8 cellular contexts compared by ENCODE assay signal in the genomic region with DNA sequence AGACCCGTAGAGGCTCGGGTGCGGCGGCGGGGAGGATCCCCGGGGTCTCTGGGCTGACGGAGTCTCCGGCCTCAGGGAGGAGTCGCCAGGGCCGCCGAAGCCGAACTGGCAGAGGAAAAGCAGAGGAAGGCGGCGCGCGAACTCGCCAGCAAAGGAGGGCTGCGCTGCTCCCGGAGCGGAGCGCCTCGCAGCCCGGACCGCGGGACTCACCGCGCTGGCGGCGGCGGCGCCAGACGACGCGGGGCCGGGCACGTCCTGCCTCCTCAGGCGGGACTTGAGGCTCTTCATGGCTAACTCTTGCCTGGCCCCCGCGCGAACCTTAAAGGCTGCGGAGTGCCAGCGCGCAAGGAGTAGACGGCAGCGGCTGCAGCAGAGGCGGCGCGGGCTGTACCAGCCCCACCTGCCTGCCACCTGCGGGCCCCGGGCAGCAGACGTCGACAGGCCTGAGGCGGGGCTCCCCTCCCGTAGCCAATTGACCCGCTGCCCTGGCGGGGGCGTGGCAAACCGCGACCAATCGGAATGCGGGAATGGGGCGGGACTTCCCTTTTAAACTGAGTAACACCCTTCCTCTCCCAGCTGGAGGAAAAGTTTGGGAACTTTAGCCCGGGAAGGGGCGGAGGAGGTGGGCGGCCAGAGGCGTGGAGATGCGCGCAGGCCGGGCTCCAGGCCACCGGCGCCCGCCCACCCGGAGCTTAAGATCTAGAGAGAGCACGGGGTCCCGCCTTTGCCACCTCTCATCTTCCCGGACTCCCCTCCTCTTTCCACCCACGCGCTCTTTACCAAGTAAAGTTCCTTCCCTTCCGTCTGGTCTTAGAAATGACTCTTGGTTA. TPM values are rescaled to one million over a fixed set of nuclear protein-coding genes. Genes with fewer than 3 reads are reported as not detected.
DNase-seq lines count a peak whose midpoint lies in the region; ATAC-seq and TF ChIP-seq lines count a peak whose summit lies in the region.

A gene with protein sequence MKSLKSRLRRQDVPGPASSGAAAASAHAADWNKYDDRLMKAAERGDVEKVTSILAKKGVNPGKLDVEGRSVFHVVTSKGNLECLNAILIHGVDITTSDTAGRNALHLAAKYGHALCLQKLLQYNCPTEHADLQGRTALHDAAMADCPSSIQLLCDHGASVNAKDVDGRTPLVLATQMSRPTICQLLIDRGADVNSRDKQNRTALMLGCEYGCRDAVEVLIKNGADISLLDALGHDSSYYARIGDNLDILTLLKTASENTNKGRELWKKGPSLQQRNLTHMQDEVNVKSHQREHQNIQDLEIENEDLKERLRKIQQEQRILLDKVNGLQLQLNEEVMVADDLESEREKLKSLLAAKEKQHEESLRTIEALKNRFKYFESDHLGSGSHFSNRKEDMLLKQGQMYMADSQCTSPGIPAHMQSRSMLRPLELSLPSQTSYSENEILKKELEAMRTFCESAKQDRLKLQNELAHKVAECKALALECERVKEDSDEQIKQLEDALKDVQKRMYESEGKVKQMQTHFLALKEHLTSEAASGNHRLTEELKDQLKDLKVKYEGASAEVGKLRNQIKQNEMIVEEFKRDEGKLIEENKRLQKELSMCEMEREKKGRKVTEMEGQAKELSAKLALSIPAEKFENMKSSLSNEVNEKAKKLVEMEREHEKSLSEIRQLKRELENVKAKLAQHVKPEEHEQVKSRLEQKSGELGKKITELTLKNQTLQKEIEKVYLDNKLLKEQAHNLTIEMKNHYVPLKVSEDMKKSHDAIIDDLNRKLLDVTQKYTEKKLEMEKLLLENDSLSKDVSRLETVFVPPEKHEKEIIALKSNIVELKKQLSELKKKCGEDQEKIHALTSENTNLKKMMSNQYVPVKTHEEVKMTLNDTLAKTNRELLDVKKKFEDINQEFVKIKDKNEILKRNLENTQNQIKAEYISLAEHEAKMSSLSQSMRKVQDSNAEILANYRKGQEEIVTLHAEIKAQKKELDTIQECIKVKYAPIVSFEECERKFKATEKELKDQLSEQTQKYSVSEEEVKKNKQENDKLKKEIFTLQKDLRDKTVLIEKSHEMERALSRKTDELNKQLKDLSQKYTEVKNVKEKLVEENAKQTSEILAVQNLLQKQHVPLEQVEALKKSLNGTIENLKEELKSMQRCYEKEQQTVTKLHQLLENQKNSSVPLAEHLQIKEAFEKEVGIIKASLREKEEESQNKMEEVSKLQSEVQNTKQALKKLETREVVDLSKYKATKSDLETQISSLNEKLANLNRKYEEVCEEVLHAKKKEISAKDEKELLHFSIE (N-terminal part only) (minus strand): TSS at position 439 of the 830 bp plus-strand sequence. CDS start 151 bp downstream, at position 288.

- peak within 1 kb of the TSS; percentile 84 for H3K4me3 Mint-ChIP-seq in CD4-positive, alpha-beta T cell

- DNase-seq in CD4-positive, alpha-beta T cell: peak; percentile 24 to 73 (median 56)
- peak; percentile 42 for DNase-seq in OCI-M2 (lab: John Stamatoyannopoulos, UW; ENCODE audit: unreplicated experiment)
- DNase-seq in activated T-helper 1 cell treated with Interleukin-2 at 50 U/mL for 16 hours (ENCODE audit: low read depth): peak; percentile 53
- peak; percentile 96 for DNase-seq in mucosa of gallbladder (ENCODE audit: low spot score)
- peak; percentile 72 to 73 for DNase-seq in stimulated activated CD8-positive, alpha-beta memory T cell treated with anti-CD3 and anti-CD28 coated beads, Interleukin-2, amount 100 ng/mL, for 48 hours (ENCODE audit: low read depth in 2 of 2)

- CTCF ChIA-PET in CD4-positive, alpha-beta T cell (lab: Charles Lee): no interaction called here

- no peak within 1 kb of the TSS for H3K27ac ChIP-seq in CD4-positive, alpha-beta T cell (ENCODE audit: low read depth, low read length)
- peak within 1 kb of the TSS; percentile 91 for H3K27ac ChIP-seq in HUES48 (ENCODE audit: low read depth, low read length)

- peak within 1 kb of the TSS; percentile 55 for H3K9ac ChIP-seq in HUES48 (ENCODE audit: low read depth, low read length)

- H3K27me3 Mint-ChIP-seq in CD4-positive, alpha-beta T cell: peaks cover 57% of the 10 kb centered on the region

- peaks cover 26% of the 10 kb centered on the region for H3K4me1 ChIP-seq in HUES48 (ENCODE audit: control insufficient read depth, insufficient read depth, low read length)

- no peaks in the 10 kb centered on the region for H3K36me3 Mint-ChIP-seq in CD4-positive, alpha-beta T cell (ENCODE audit: low read depth)

- peak; percentile 92 for ATAC-seq in CD4-positive, alpha-beta T cell (ENCODE audit: poor library complexity)
- ATAC-seq in GM21381 (IDR thresholded peaks at IDR 0.05; ENCODE audit: unreplicated experiment) (peak; percentile 95), esophagus mucosa (peak; percentile 99)

- H3K9me3 Mint-ChIP-seq in CD4-positive, alpha-beta T cell: no peaks in the 10 kb centered on the region

- no peaks in the 10 kb centered on the region for H3K36me3 ChIP-seq in HUES48 (ENCODE audit: control insufficient read depth, insufficient read depth, low read length)

- H3K4me1 Mint-ChIP-seq in CD4-positive, alpha-beta T cell (ENCODE audit: low read depth): peaks cover 24% of the 10 kb centered on the region

- peak within 1 kb of the TSS; percentile 90 for H3K4me3 ChIP-seq in HUES48 (ENCODE audit: low read depth, low read length)

- no peaks in the 10 kb centered on the region for H3K9me3 ChIP-seq in CD4-positive, alpha-beta T cell (ENCODE audit: control insufficient read depth, low read length)
- no peaks in the 10 kb centered on the region for H3K9me3 ChIP-seq in HUES48 (ENCODE audit: control insufficient read depth, insufficient read depth, low read length)

- intact Hi-C loops in CD4-positive, alpha-beta T cell (cut with DNase I, micrococcal nuclease): no loop called here

- POLR2A ChIA-PET in CD4-positive, alpha-beta T cell (lab: Charles Lee): interaction anchor here (0.8 kb wide), 1 partner anchor 11 kb away, joined by 3 read pairs; no protein-coding TSS in a partner anchor

- no peak for TF ChIP-seq CTCF in CD4-positive, alpha-beta T cell (IDR thresholded peaks at IDR 0.05)

- peaks cover 64% of the 10 kb centered on the region for H3K27me3 ChIP-seq in CD4-positive, alpha-beta T cell (ENCODE audit: control insufficient read depth, insufficient read depth, low read length)
- peaks cover 3% of the 10 kb centered on the region; the same call in 1 of the 2 replicates for H3K27me3 ChIP-seq in HUES48 (ENCODE audit: control insufficient read depth, insufficient read depth, low read length)

- H3K27ac Mint-ChIP-seq in CD4-positive, alpha-beta T cell: no peak within 1 kb of the TSS

RNA-seq across cellular contexts. Expression of the gene that starts here (rescaled TPM):
- total RNA-seq in CD4-positive, alpha-beta T cell: 1 to 10 TPM; 1.1 to 1.5 TPM
- total RNA-seq in esophagus mucosa: 33.4 TPM
- total RNA-seq in mucosa of gallbladder: 62.2 TPM

Comparison
In these comparisons a context has a peak if more than half of its experiments do, and no peak if none do; other contexts are left out.
1. RNA of the gene that starts here (total RNA-seq): 62.2 TPM in mucosa of gallbladder (single experiment) and 33.4 TPM in esophagus mucosa (single experiment); 1.1 to 1.5 TPM in CD4-positive, alpha-beta T cell; every median in the first group is over 10 times any median in the second.
2. DNase-seq: peak in every context shown above with its lines; median percentile 96 in mucosa of gallbladder; 72 in stimulated activated CD8-positive, alpha-beta memory T cell treated with anti-CD3 and anti-CD28 coated beads, Interleukin-2, amount 100 ng/mL, for 48 hours; 56 in CD4-positive, alpha-beta T cell; 53 in activated T-helper 1 cell treated with Interleukin-2 at 50 U/mL for 16 hours; 42 in OCI-M2.
3. Peak in every context shown above with its lines, with median percentiles within 50 percentile points of each other: ATAC-seq.